26 cellular contexts compared by ENCODE assay signal in genomic region chrX:43467608-43468234, GRCh38.
A peak's percentile ranks its signal among the peaks of the same experiment; 100 is the strongest.
DNase-seq lines count a peak whose midpoint lies in the region; ATAC-seq and TF ChIP-seq lines count a peak whose summit lies in the region.
"Had no signal": no experiment of that assay in that cellular context is flagged by ENCODE, and none has a peak within 500 bp of the region (broad histone marks: within the 10 kb centered on the region; RNA-seq: fewer than 3 reads in every experiment).

No MANE protein-coding gene starts in this region.

- no peaks in the 10 kb centered on the region for H3K36me3 ChIP-seq in OCI-LY1 (ENCODE audit: insufficient read depth, low read length)
- H3K36me3 ChIP-seq in mammary epithelial cell (ENCODE audit: insufficient read depth, low read length) = no peaks in the 10 kb centered on the region
- no peaks in the 10 kb centered on the region for H3K36me3 ChIP-seq in aorta (ENCODE audit: control insufficient read depth in 1 of 2, insufficient read depth in 2 of 2, low read length in 1 of 2)
- H3K36me3 ChIP-seq: adrenal gland, neutrophil had no signal

- H3K9ac ChIP-seq in OCI-LY1 (ENCODE audit: low read length) (no peak overlapping the region), mammary epithelial cell (ENCODE audit: insufficient read depth, low read length) (no peak overlapping the region)

- peak; percentile 19; the same call in 1 of the 2 replicates for TF ChIP-seq CTCF in OCI-LY1 (IDR thresholded peaks at IDR 0.05; ENCODE audit: low read length)
- peak; percentile 23 to 34 for TF ChIP-seq CTCF in mammary epithelial cell (conservative IDR thresholded peaks at IDR 0.05 in 1 of 2, IDR thresholded peaks at IDR 0.05 in 1 of 2; ENCODE audit: extremely low read depth in 1 of 2, insufficient read depth in 1 of 2, low read depth in 1 of 2, low read length in 2 of 2)

- WGBS in mammary epithelial cell (ENCODE audit: low coverage, missing lambda C conversion rate) = 53% methylated on average over 7 of the region's 8 CpGs
- 59 to 84% methylated on average over 8 of the region's 8 CpGs for WGBS in aorta, 2 donors

- ATAC-seq in aorta (ENCODE audit: low FRiP score) (peak; percentile 19), GM18517 (IDR thresholded peaks at IDR 0.05; ENCODE audit: unreplicated experiment) (no peak), HG03439 (IDR thresholded peaks at IDR 0.05; ENCODE audit: unreplicated experiment) (no peak), HG02938 (IDR thresholded peaks at IDR 0.05; ENCODE audit: unreplicated experiment) (no peak)
- ATAC-seq: activated T-cell treated with anti-CD3 and anti-CD28 coated beads, Interleukin-2, amount 50 U/mL, for 4 hours; left ventricle myocardium superior; Right ventricle myocardium inferior; sciatic nerve; stimulated activated naive CD8-positive, alpha-beta T cell treated with anti-CD3 and anti-CD28 coated beads, Interleukin-15, amount 100 ng/mL, for 72 hours had no signal

- no peaks in the 10 kb centered on the region for H4K20me1 ChIP-seq in OCI-LY1 (ENCODE audit: insufficient read depth, low read length)
- peaks cover 5% of the 10 kb centered on the region for H4K20me1 ChIP-seq in mammary epithelial cell (ENCODE audit: insufficient read depth, low read length)

- H3K27me3 ChIP-seq in OCI-LY1 (ENCODE audit: insufficient read depth, low read length) = no peaks in the 10 kb centered on the region
- H3K27me3 ChIP-seq in mammary epithelial cell (ENCODE audit: insufficient read depth, low read length) = peaks cover 14% of the 10 kb centered on the region
- no peaks in the 10 kb centered on the region for H3K27me3 ChIP-seq in aorta (ENCODE audit: control insufficient read depth in 1 of 2, insufficient read depth in 2 of 2, low read length in 1 of 2)
- H3K27me3 ChIP-seq: neutrophil had no signal

- H3K79me2 ChIP-seq in OCI-LY1 (ENCODE audit: insufficient read depth, low read length) = no peaks in the 10 kb centered on the region
- H3K79me2 ChIP-seq in mammary epithelial cell (ENCODE audit: insufficient read depth, low read length) = no peaks in the 10 kb centered on the region

- H3K9me3 ChIP-seq in OCI-LY1 (ENCODE audit: low read length) = no peaks in the 10 kb centered on the region
- no peaks in the 10 kb centered on the region for H3K9me3 ChIP-seq in mammary epithelial cell (replicated peaks; ENCODE audit: insufficient read depth, low read length)
- H3K9me3 ChIP-seq in aorta (ENCODE audit: control insufficient read depth, low read length) = no peaks in the 10 kb centered on the region
- H3K9me3 ChIP-seq: adrenal gland, neutrophil had no signal

- H2AFZ ChIP-seq in OCI-LY1 (ENCODE audit: low read length) (no peak overlapping the region), mammary epithelial cell (ENCODE audit: low read depth, low read length) (no peak overlapping the region)

- H3K4me1 ChIP-seq in OCI-LY1 (ENCODE audit: insufficient read depth, low read length, severe bottlenecking) = peaks cover 10% of the 10 kb centered on the region
- H3K4me1 ChIP-seq in mammary epithelial cell (ENCODE audit: insufficient read depth, low read length) = no peaks in the 10 kb centered on the region
- H3K4me1 ChIP-seq in aorta (ENCODE audit: control insufficient read depth in 1 of 2, insufficient read depth in 2 of 2, low read length in 2 of 2) = no peaks in the 10 kb centered on the region
- H3K4me1 ChIP-seq: adrenal gland had no signal

- no peak overlapping the region for H3K4me3 ChIP-seq in OCI-LY1 (ENCODE audit: low read depth, low read length, poor library complexity, severe bottlenecking)
- no peak overlapping the region for H3K4me3 ChIP-seq in mammary epithelial cell (replicated peaks in 1 of 3; ENCODE audit: insufficient read depth in 1 of 3, low read depth in 2 of 3, low read length in 3 of 3)
- no peak overlapping the region for H3K4me3 ChIP-seq in aorta (ENCODE audit: low read length in 2 of 2)
- H3K4me3 ChIP-seq: adrenal gland had no signal

- no peaks in the 10 kb centered on the region for H3F3A ChIP-seq in OCI-LY1 (ENCODE audit: insufficient read depth, low read length)

- no peaks in the 10 kb centered on the region for H3K9me2 ChIP-seq in OCI-LY1 (ENCODE audit: low read depth, low read length)

- no TSS peak for BruUV-seq in mammary epithelial cell (replicated peaks; lab: Mats Ljungman, UMichigan)

- H3K27ac ChIP-seq in OCI-LY1 (ENCODE audit: low read depth, low read length, poor library complexity, severe bottlenecking) = peak overlapping the region; percentile 40
- H3K27ac ChIP-seq in mammary epithelial cell (ENCODE audit: insufficient read depth, low read depth, low read length) = no peak overlapping the region
- no peak overlapping the region for H3K27ac ChIP-seq in aorta (ENCODE audit: low read depth in 1 of 2, low read length in 2 of 2)
- H3K27ac ChIP-seq: adrenal gland, epithelial cell of prostate, neutrophil had no signal

- peak; percentile 22 to 25 for DNase-seq in activated T-cell treated with anti-CD3 and anti-CD28 coated beads, Interleukin-2, amount 50 U/mL, for 48 hours
- no peak for DNase-seq in activated T-cell treated with anti-CD3 and anti-CD28 coated beads for 4 hours
- DNase-seq in mammary epithelial cell = no peak
- DNase-seq in aorta = no peak
- DNase-seq: activated CD4-positive, alpha-beta T cell treated with anti-CD3 and anti-CD28 coated beads, Interleukin-2, amount 10 ng/mL, durations not matched to agents 24 days and 14 days; activated naive CD4-positive, alpha-beta T cell treated with anti-CD3 and anti-CD28 coated beads for 36 hours; activated T-cell treated with anti-CD3 and anti-CD28 coated beads, Interleukin-2, amount 50 U/mL, for 4 hours; adrenal gland; AML-193; DMS53; effector CD4-positive, alpha-beta T cell; GDM1; left ventricle myocardium superior; NCI-H1105 treated with DMSO at 0.1 percent for 48 hours; NCI-H2029; NCI-H2227 treated with DMSO at 0.1 percent for 48 hours; stimulated activated naive CD8-positive, alpha-beta T cell treated with anti-CD3 and anti-CD28 coated beads, Interleukin-15, amount 100 ng/mL, for 72 hours; T-helper 2 cell had no signal

- CTCF ChIA-PET in mammary epithelial cell (lab: Charles Lee; ENCODE audit: low non-redundant PET) = no interaction called here

- no peak overlapping the region for H3K4me2 ChIP-seq in OCI-LY1 (ENCODE audit: low read length)
- H3K4me2 ChIP-seq in mammary epithelial cell (ENCODE audit: insufficient read depth, low read depth, low read length) = no peak overlapping the region

- in situ Hi-C loops in mammary epithelial cell (cut with MboI; ENCODE audit: low sequenced_read_pairs in 2 of 2) = no loop called here

- intact Hi-C loops in mammary epithelial cell (cut with micrococcal nuclease) = no loop called here
- intact Hi-C loops in aorta (cut with DNase I) = no loop called here

- dilution Hi-C loops in mammary epithelial cell (cut with HindIII; ENCODE audit: low sequenced_read_pairs) = no loop called here

Comparison
In these comparisons a context has a peak if more than half of its experiments do, and no peak if none do; other contexts are left out.
1. DNase-seq: peak in activated T-cell treated with anti-CD3 and anti-CD28 coated beads, Interleukin-2, amount 50 U/mL, for 48 hours (2 of 2); none in activated T-cell treated with anti-CD3 and anti-CD28 coated beads for 4 hours (single experiment), mammary epithelial cell (single experiment) and aorta (0 of 2).